In the genomic region with DNA sequence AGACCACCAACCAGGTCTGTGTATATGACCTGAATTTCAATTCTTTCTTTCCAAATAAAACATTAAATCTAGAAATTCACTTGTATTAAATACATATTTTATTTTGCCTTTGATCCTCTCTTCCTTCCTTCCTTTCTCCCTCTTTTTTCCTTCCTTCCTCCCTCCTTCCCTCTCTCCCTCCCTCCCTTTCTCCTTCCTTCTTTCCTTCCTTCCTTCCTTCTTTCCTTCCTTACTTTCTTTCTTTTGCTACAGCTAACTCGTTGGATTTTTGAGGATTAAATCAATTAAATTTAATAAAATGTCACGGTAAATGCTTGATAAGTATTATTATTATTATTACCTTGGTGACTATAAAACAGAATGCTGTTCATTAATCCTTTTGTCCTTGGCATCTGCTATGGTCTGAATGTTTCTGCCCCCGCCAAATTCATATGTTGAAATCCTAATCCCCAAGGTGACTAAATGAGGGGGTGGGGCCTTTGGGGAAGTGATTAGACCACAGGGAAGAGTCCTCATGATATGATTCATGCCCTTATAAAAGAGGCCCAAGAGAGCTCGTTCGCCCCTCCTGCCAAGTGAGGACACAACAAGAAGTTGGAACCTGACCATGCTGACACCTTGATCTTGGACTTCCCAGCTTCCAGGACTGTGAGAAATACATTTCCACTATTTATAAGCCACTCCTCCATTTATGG, we compare ENCODE assay signal across 15 cellular contexts.
A peak's percentile ranks its signal among the peaks of the same experiment; 100 is the strongest.
DNase-seq lines count a peak whose midpoint lies in the region; ATAC-seq and TF ChIP-seq lines count a peak whose summit lies in the region.
"Had no signal": no experiment of that assay in that cellular context is flagged by ENCODE, and none has a peak within 500 bp of the region (broad histone marks: within the 10 kb centered on the region; RNA-seq: fewer than 3 reads in every experiment).

No MANE protein-coding gene starts in this region.

- no peak for TF ChIP-seq POLR2A in gastrocnemius medialis (IDR thresholded peaks at IDR 0.05)

- H3K4me3 ChIP-seq in gastrocnemius medialis: no peak overlapping the region
- no peak overlapping the region for H3K4me3 ChIP-seq in CD8-positive, alpha-beta memory T cell (ENCODE audit: low read length)
- H3K4me3 ChIP-seq: heart left ventricle, lung, pancreas had no signal

- H3K9me3 Mint-ChIP-seq in CD8-positive, alpha-beta memory T cell: peaks cover 4 to 24% (median 18%) of the 10 kb centered on the region in 5 donors
- no peaks in the 10 kb centered on the region for H3K9me3 Mint-ChIP-seq in activated CD4-positive, alpha-beta T cell treated with anti-CD3 and anti-CD28 coated beads, Interleukin-2, amount 10 ng/mL, durations not matched to agents 24 days and 14 days

- H3K27ac Mint-ChIP-seq in CD8-positive, alpha-beta memory T cell: no peak overlapping the region
- H3K27ac Mint-ChIP-seq in activated CD4-positive, alpha-beta T cell treated with anti-CD3 and anti-CD28 coated beads, Interleukin-2, amount 10 ng/mL, durations not matched to agents 24 days and 14 days: no peak overlapping the region

- no peaks in the 10 kb centered on the region for H3K36me3 ChIP-seq in gastrocnemius medialis
- H3K36me3 ChIP-seq in CD8-positive, alpha-beta memory T cell (ENCODE audit: insufficient read depth, low read length): no peaks in the 10 kb centered on the region
- H3K36me3 ChIP-seq: heart left ventricle, pancreas had no signal

- H3K27me3 Mint-ChIP-seq in CD8-positive, alpha-beta memory T cell: peaks cover 0 to 1% of the 10 kb centered on the region in 2 donors
- H3K27me3 Mint-ChIP-seq in activated CD4-positive, alpha-beta T cell treated with anti-CD3 and anti-CD28 coated beads, Interleukin-2, amount 10 ng/mL, durations not matched to agents 24 days and 14 days: no peaks in the 10 kb centered on the region

- H3K4me1 ChIP-seq in gastrocnemius medialis: no peaks in the 10 kb centered on the region
- no peaks in the 10 kb centered on the region for H3K4me1 ChIP-seq in CD8-positive, alpha-beta memory T cell (ENCODE audit: insufficient read depth, low read length)
- H3K4me1 ChIP-seq: heart left ventricle, pancreas had no signal

- DNase-seq in NCI-H1092 treated with DMSO at 0.1 percent for 48 hours (lab: John Stamatoyannopoulos, UW) (peak; percentile 3), NCI-H1092 (lab: John Stamatoyannopoulos, UW) (no peak), NCI-H524 (lab: John Stamatoyannopoulos, UW) (peak; percentile 93 to 97), epithelial cell of prostate (ENCODE audit: low read depth, low spot score) (peak; percentile 76), gastrocnemius medialis (peak; percentile 3 to 58), NCI-H2171 (lab: John Stamatoyannopoulos, UW) (no peak)
- DNase-seq in CD8-positive, alpha-beta memory T cell: no peak
- DNase-seq in activated CD4-positive, alpha-beta T cell treated with anti-CD3 and anti-CD28 coated beads, Interleukin-2, amount 10 ng/mL, durations not matched to agents 24 days and 14 days: no peak
- DNase-seq: activated CD4-positive, alpha-beta T cell treated with anti-CD3 and anti-CD28 coated beads for 4 hours; DND-41; heart left ventricle; NCI-H2107; substantia nigra had no signal

- no peak for TF ChIP-seq CTCF in gastrocnemius medialis (IDR thresholded peaks at IDR 0.05 in 4 of 5, conservative IDR thresholded peaks at IDR 0.05 in 1 of 5)

- H3K27ac ChIP-seq in epithelial cell of prostate (peak overlapping the region; percentile 89), gastrocnemius medialis (no peak overlapping the region)
- H3K27ac ChIP-seq in CD8-positive, alpha-beta memory T cell (ENCODE audit: low read depth, low read length): no peak overlapping the region
- H3K27ac ChIP-seq: heart left ventricle, pancreas had no signal

- no peak overlapping the region for H3K4me3 Mint-ChIP-seq in CD8-positive, alpha-beta memory T cell
- H3K4me3 Mint-ChIP-seq in activated CD4-positive, alpha-beta T cell treated with anti-CD3 and anti-CD28 coated beads, Interleukin-2, amount 10 ng/mL, durations not matched to agents 24 days and 14 days: no peak overlapping the region

- in situ Hi-C loops in gastrocnemius medialis (cut with MboI; ENCODE audit: low sequenced_read_pairs in 4 of 4): no loop called here

- no peaks in the 10 kb centered on the region for H3K36me3 Mint-ChIP-seq in CD8-positive, alpha-beta memory T cell
- H3K36me3 Mint-ChIP-seq in activated CD4-positive, alpha-beta T cell treated with anti-CD3 and anti-CD28 coated beads, Interleukin-2, amount 10 ng/mL, durations not matched to agents 24 days and 14 days (ENCODE audit: low read depth): no peaks in the 10 kb centered on the region

- H3K27me3 ChIP-seq in gastrocnemius medialis: no peaks in the 10 kb centered on the region
- no peaks in the 10 kb centered on the region for H3K27me3 ChIP-seq in CD8-positive, alpha-beta memory T cell (ENCODE audit: insufficient read depth, low read length, poor library complexity, severe bottlenecking)
- H3K27me3 ChIP-seq: heart left ventricle, pancreas had no signal

- no peaks in the 10 kb centered on the region for H3K4me1 Mint-ChIP-seq in CD8-positive, alpha-beta memory T cell
- no peaks in the 10 kb centered on the region for H3K4me1 Mint-ChIP-seq in activated CD4-positive, alpha-beta T cell treated with anti-CD3 and anti-CD28 coated beads, Interleukin-2, amount 10 ng/mL, durations not matched to agents 24 days and 14 days

- ATAC-seq in gastrocnemius medialis: peak; percentile 23 to 41
- ATAC-seq: pancreas had no signal

- CTCF ChIA-PET in CD8-positive, alpha-beta memory T cell (lab: Charles Lee): no interaction called here

- intact Hi-C loops in gastrocnemius medialis (cut with DNase I; ENCODE audit: low total_unique reads): no loop called here
- intact Hi-C loops in activated CD4-positive, alpha-beta T cell treated with anti-CD3 and anti-CD28 coated beads, Interleukin-2, amount 10 ng/mL, durations not matched to agents 24 days and 14 days (cut with micrococcal nuclease): no loop called here

- POLR2A ChIA-PET in CD8-positive, alpha-beta memory T cell (lab: Charles Lee): no interaction called here

- no peaks in the 10 kb centered on the region for H3K9me3 ChIP-seq in gastrocnemius medialis
- no peaks in the 10 kb centered on the region for H3K9me3 ChIP-seq in CD8-positive, alpha-beta memory T cell (ENCODE audit: low read length)
- H3K9me3 ChIP-seq: heart left ventricle, pancreas had no signal

Comparison
In these comparisons a context has a peak if more than half of its experiments do, and no peak if none do; other contexts are left out.
1. DNase-seq: peak in NCI-H1092 treated with DMSO at 0.1 percent for 48 hours (single experiment), NCI-H524 (2 of 2), epithelial cell of prostate (single experiment) and gastrocnemius medialis (2 of 2); none in NCI-H1092 (single experiment), NCI-H2171 (single experiment), CD8-positive, alpha-beta memory T cell (0 of 5) and activated CD4-positive, alpha-beta T cell treated with anti-CD3 and anti-CD28 coated beads, Interleukin-2, amount 10 ng/mL, durations not matched to agents 24 days and 14 days (single experiment).